Comparison of ENCODE assay signal across 8 cellular contexts in genomic region chr7:30347226-30348082, GRCh38.
DNase-seq lines count a peak whose midpoint lies in the region; ATAC-seq lines count a peak whose summit lies in the region.
"Had no signal": no experiment of that assay in that cellular context is flagged by ENCODE, and none has a peak within 500 bp of the region (broad histone marks: within the 10 kb centered on the region; RNA-seq: fewer than 3 reads in every experiment).

No MANE protein-coding gene starts in this region.

- ATAC-seq in GM19452 (IDR thresholded peaks at IDR 0.05; ENCODE audit: unreplicated experiment), result peak; percentile 23
- ATAC-seq in HG03378 (IDR thresholded peaks at IDR 0.05; ENCODE audit: unreplicated experiment), result peak; percentile 30
- no peak for ATAC-seq in stimulated activated memory B cell treated with anti-CD40 and anti-IgM and Interleukin-4, amounts not matched to agents 10 μg/mL and 1 μg/mL and 100 μg/mL, for 72 hours

- H3K9me3 Mint-ChIP-seq in activated naive CD8-positive, alpha-beta T cell treated with anti-CD3 and anti-CD28 coated beads for 36 hours, result no peaks in the 10 kb centered on the region
- no peaks in the 10 kb centered on the region for H3K9me3 Mint-ChIP-seq in stimulated activated memory B cell treated with anti-CD40 and anti-IgM and Interleukin-4, amounts not matched to agents 10 μg/mL and 1 μg/mL and 100 μg/mL, for 72 hours

- H3K36me3 Mint-ChIP-seq in activated naive CD8-positive, alpha-beta T cell treated with anti-CD3 and anti-CD28 coated beads for 36 hours, result no peaks in the 10 kb centered on the region
- peaks cover 9% of the 10 kb centered on the region for H3K36me3 Mint-ChIP-seq in stimulated activated memory B cell treated with anti-CD40 and anti-IgM and Interleukin-4, amounts not matched to agents 10 μg/mL and 1 μg/mL and 100 μg/mL, for 72 hours

- peaks cover 44% of the 10 kb centered on the region for H3K4me1 Mint-ChIP-seq in activated naive CD8-positive, alpha-beta T cell treated with anti-CD3 and anti-CD28 coated beads for 36 hours
- H3K4me1 Mint-ChIP-seq in stimulated activated memory B cell treated with anti-CD40 and anti-IgM and Interleukin-4, amounts not matched to agents 10 μg/mL and 1 μg/mL and 100 μg/mL, for 72 hours, result peaks cover 63% of the 10 kb centered on the region

- H3K27me3 Mint-ChIP-seq in activated naive CD8-positive, alpha-beta T cell treated with anti-CD3 and anti-CD28 coated beads for 36 hours, result no peaks in the 10 kb centered on the region
- no peaks in the 10 kb centered on the region for H3K27me3 Mint-ChIP-seq in stimulated activated memory B cell treated with anti-CD40 and anti-IgM and Interleukin-4, amounts not matched to agents 10 μg/mL and 1 μg/mL and 100 μg/mL, for 72 hours

- H3K27ac Mint-ChIP-seq in activated naive CD8-positive, alpha-beta T cell treated with anti-CD3 and anti-CD28 coated beads for 36 hours, result peak overlapping the region; percentile 90
- peak overlapping the region; percentile 89 for H3K27ac Mint-ChIP-seq in stimulated activated memory B cell treated with anti-CD40 and anti-IgM and Interleukin-4, amounts not matched to agents 10 μg/mL and 1 μg/mL and 100 μg/mL, for 72 hours

- no peak for DNase-seq in activated naive CD8-positive, alpha-beta T cell treated with anti-CD3 and anti-CD28 coated beads for 36 hours
- DNase-seq in cerebellar cortex (ENCODE audit: low spot score) (no peak), DMS153 (lab: John Stamatoyannopoulos, UW) (no peak)
- DNase-seq in stimulated activated CD4-positive, alpha-beta T cell treated with anti-CD3 and anti-CD28 coated beads, Interleukin-15, amount 100 ng/mL, for 24 hours, result no peak
- DNase-seq: left ventricle myocardium inferior had no signal

- H3K4me3 Mint-ChIP-seq in activated naive CD8-positive, alpha-beta T cell treated with anti-CD3 and anti-CD28 coated beads for 36 hours, result peak overlapping the region; percentile 53
- peak overlapping the region; percentile 21 for H3K4me3 Mint-ChIP-seq in stimulated activated memory B cell treated with anti-CD40 and anti-IgM and Interleukin-4, amounts not matched to agents 10 μg/mL and 1 μg/mL and 100 μg/mL, for 72 hours
